9 cellular contexts compared by ENCODE assay signal in the genomic region with DNA sequence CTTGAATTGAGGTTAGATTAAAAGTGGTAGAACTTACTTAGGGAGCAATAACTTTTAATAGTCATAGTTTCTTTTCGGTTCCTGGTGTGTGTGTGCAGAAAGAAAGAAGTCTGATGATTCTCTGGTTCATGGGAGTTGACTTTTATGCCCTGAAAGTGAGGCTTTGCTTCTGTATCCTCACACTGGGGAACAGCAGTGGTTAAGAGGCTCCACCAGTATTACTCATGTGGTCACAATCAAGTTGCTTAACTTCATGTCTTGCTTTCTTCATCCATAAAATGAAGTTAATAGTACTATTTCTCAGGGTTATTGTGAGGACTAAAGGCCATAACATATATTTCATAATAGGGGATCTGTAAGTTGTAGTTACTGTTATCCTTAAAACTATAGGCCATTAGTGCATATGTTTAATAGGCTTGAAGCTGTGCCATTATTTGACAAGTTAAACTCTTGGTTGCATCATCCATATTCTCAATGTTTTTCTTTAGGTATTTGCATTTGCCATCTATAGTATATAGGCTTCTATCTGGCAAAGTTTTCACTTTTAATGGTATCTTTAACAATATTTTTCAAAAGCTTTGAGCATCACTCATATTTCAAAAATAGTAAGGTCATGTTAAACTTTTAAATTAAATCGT.
DNase-seq lines count a peak whose midpoint lies in the region; ATAC-seq and TF ChIP-seq lines count a peak whose summit lies in the region.
"Had no signal": no experiment of that assay in that cellular context is flagged by ENCODE, and none has a peak within 500 bp of the region (broad histone marks: within the 10 kb centered on the region; RNA-seq: fewer than 3 reads in every experiment).

No MANE protein-coding gene starts in this region.

- peak; percentile 23 for DNase-seq in activated CD8-positive, alpha-beta T cell treated with anti-CD3 and anti-CD28 coated beads for 36 hours
- DNase-seq in activated CD8-positive, alpha-beta T cell treated with anti-CD3 and anti-CD28 coated beads, Interleukin-2, amount 10 ng/mL, durations not matched to agents 7 days and 5 days: no peak
- DNase-seq in SIG-M5 (lab: John Stamatoyannopoulos, UW) (peak; percentile 89), T-cell (no peak), DMS79 treated with DMSO at 0.1 percent for 48 hours (lab: John Stamatoyannopoulos, UW) (no peak)
- DNase-seq in stimulated activated effector memory CD8-positive, alpha-beta T cell treated with anti-CD3 and anti-CD28 coated beads, Interleukin-12 subunit alpha, Interleukin-12 subunit beta, amount 100 ng/mL, for 72 hours (ENCODE audit: low spot score in 2 of 2): no peak
- DNase-seq: 8988T had no signal

- no peak overlapping the region for H3K4me3 ChIP-seq in gastroesophageal sphincter

- TF ChIP-seq EP300 in gastroesophageal sphincter (IDR thresholded peaks at IDR 0.05): no peak

- no peaks in the 10 kb centered on the region for H3K27me3 Mint-ChIP-seq in activated CD8-positive, alpha-beta T cell treated with anti-CD3 and anti-CD28 coated beads for 36 hours
- peaks cover 7% of the 10 kb centered on the region for H3K27me3 Mint-ChIP-seq in activated CD8-positive, alpha-beta T cell treated with anti-CD3 and anti-CD28 coated beads, Interleukin-2, amount 10 ng/mL, durations not matched to agents 7 days and 5 days (ENCODE audit: low read depth)
- no peaks in the 10 kb centered on the region for H3K27me3 Mint-ChIP-seq in T-cell

- H3K36me3 ChIP-seq in gastroesophageal sphincter: no peaks in the 10 kb centered on the region

- intact Hi-C loops in activated CD8-positive, alpha-beta T cell treated with anti-CD3 and anti-CD28 coated beads for 36 hours (cut with micrococcal nuclease): loop anchor here (10.0 kb wide), 1 partner anchor 320 kb away; no protein-coding TSS in a partner anchor

- no peaks in the 10 kb centered on the region for H3K27me3 ChIP-seq in gastroesophageal sphincter

- H3K9me3 ChIP-seq in gastroesophageal sphincter: no peaks in the 10 kb centered on the region

- no peak overlapping the region for H3K27ac ChIP-seq in gastroesophageal sphincter

- POLR2A ChIA-PET in activated CD8-positive, alpha-beta T cell treated with anti-CD3 and anti-CD28 coated beads for 36 hours (lab: Charles Lee): no interaction called here
- POLR2A ChIA-PET in activated CD8-positive, alpha-beta T cell treated with anti-CD3 and anti-CD28 coated beads, Interleukin-2, amount 10 ng/mL, durations not matched to agents 7 days and 5 days (lab: Charles Lee): no interaction called here
- POLR2A ChIA-PET in T-cell (lab: Charles Lee): no interaction called here

- no peaks in the 10 kb centered on the region for H3K36me3 Mint-ChIP-seq in activated CD8-positive, alpha-beta T cell treated with anti-CD3 and anti-CD28 coated beads for 36 hours (ENCODE audit: low read depth)
- H3K36me3 Mint-ChIP-seq in activated CD8-positive, alpha-beta T cell treated with anti-CD3 and anti-CD28 coated beads, Interleukin-2, amount 10 ng/mL, durations not matched to agents 7 days and 5 days (ENCODE audit: low read depth): no peaks in the 10 kb centered on the region
- H3K36me3 Mint-ChIP-seq in stimulated activated effector memory CD8-positive, alpha-beta T cell treated with anti-CD3 and anti-CD28 coated beads, Interleukin-12 subunit alpha, Interleukin-12 subunit beta, amount 100 ng/mL, for 72 hours: peaks cover 6% of the 10 kb centered on the region
- H3K36me3 Mint-ChIP-seq in T-cell: no peaks in the 10 kb centered on the region

- ATAC-seq in activated CD8-positive, alpha-beta T cell treated with anti-CD3 and anti-CD28 coated beads for 36 hours: peak; percentile 69
- no peak for ATAC-seq in activated CD8-positive, alpha-beta T cell treated with anti-CD3 and anti-CD28 coated beads, Interleukin-2, amount 10 ng/mL, durations not matched to agents 7 days and 5 days
- peak; percentile 87 for ATAC-seq in HG02973 (IDR thresholded peaks at IDR 0.05; ENCODE audit: unreplicated experiment)
- peak; percentile 98 for ATAC-seq in stimulated activated effector memory CD8-positive, alpha-beta T cell treated with anti-CD3 and anti-CD28 coated beads, Interleukin-12 subunit alpha, Interleukin-12 subunit beta, amount 100 ng/mL, for 72 hours
- ATAC-seq in gastroesophageal sphincter: no peak
- ATAC-seq in T-cell (replicated peaks in 1 of 4): no peak

- H3K4me1 Mint-ChIP-seq in activated CD8-positive, alpha-beta T cell treated with anti-CD3 and anti-CD28 coated beads for 36 hours (ENCODE audit: low read depth): peaks cover 7% of the 10 kb centered on the region
- peaks cover 7% of the 10 kb centered on the region for H3K4me1 Mint-ChIP-seq in activated CD8-positive, alpha-beta T cell treated with anti-CD3 and anti-CD28 coated beads, Interleukin-2, amount 10 ng/mL, durations not matched to agents 7 days and 5 days (ENCODE audit: low read depth)
- peaks cover 16% of the 10 kb centered on the region for H3K4me1 Mint-ChIP-seq in stimulated activated effector memory CD8-positive, alpha-beta T cell treated with anti-CD3 and anti-CD28 coated beads, Interleukin-12 subunit alpha, Interleukin-12 subunit beta, amount 100 ng/mL, for 72 hours
- no peaks in the 10 kb centered on the region for H3K4me1 Mint-ChIP-seq in T-cell

- WGBS in gastroesophageal sphincter (ENCODE audit: low coverage in 1 of 2), 2 donors: 80 to 88% methylated on average over 2 of the region's 2 CpGs

- H3K27ac Mint-ChIP-seq in activated CD8-positive, alpha-beta T cell treated with anti-CD3 and anti-CD28 coated beads for 36 hours: peak overlapping the region; percentile 9
- H3K27ac Mint-ChIP-seq in activated CD8-positive, alpha-beta T cell treated with anti-CD3 and anti-CD28 coated beads, Interleukin-2, amount 10 ng/mL, durations not matched to agents 7 days and 5 days: no peak overlapping the region
- H3K27ac Mint-ChIP-seq in stimulated activated effector memory CD8-positive, alpha-beta T cell treated with anti-CD3 and anti-CD28 coated beads, Interleukin-12 subunit alpha, Interleukin-12 subunit beta, amount 100 ng/mL, for 72 hours: no peak overlapping the region
- H3K27ac Mint-ChIP-seq in T-cell: no peak overlapping the region

- peaks cover 0 to 23% (median 0%) of the 10 kb centered on the region in 3 donors for H3K4me1 ChIP-seq in gastroesophageal sphincter

- H3K9me3 Mint-ChIP-seq in activated CD8-positive, alpha-beta T cell treated with anti-CD3 and anti-CD28 coated beads for 36 hours: no peaks in the 10 kb centered on the region
- no peaks in the 10 kb centered on the region for H3K9me3 Mint-ChIP-seq in activated CD8-positive, alpha-beta T cell treated with anti-CD3 and anti-CD28 coated beads, Interleukin-2, amount 10 ng/mL, durations not matched to agents 7 days and 5 days (ENCODE audit: insufficient read depth)
- H3K9me3 Mint-ChIP-seq in stimulated activated effector memory CD8-positive, alpha-beta T cell treated with anti-CD3 and anti-CD28 coated beads, Interleukin-12 subunit alpha, Interleukin-12 subunit beta, amount 100 ng/mL, for 72 hours: no peaks in the 10 kb centered on the region
- H3K9me3 Mint-ChIP-seq in T-cell: no peaks in the 10 kb centered on the region

- no peak overlapping the region for H3K4me3 Mint-ChIP-seq in activated CD8-positive, alpha-beta T cell treated with anti-CD3 and anti-CD28 coated beads for 36 hours
- no peak overlapping the region for H3K4me3 Mint-ChIP-seq in activated CD8-positive, alpha-beta T cell treated with anti-CD3 and anti-CD28 coated beads, Interleukin-2, amount 10 ng/mL, durations not matched to agents 7 days and 5 days
- no peak overlapping the region for H3K4me3 Mint-ChIP-seq in stimulated activated effector memory CD8-positive, alpha-beta T cell treated with anti-CD3 and anti-CD28 coated beads, Interleukin-12 subunit alpha, Interleukin-12 subunit beta, amount 100 ng/mL, for 72 hours
- H3K4me3 Mint-ChIP-seq in T-cell: no peak overlapping the region

- CTCF ChIA-PET in activated CD8-positive, alpha-beta T cell treated with anti-CD3 and anti-CD28 coated beads for 36 hours (lab: Charles Lee): no interaction called here
- CTCF ChIA-PET in activated CD8-positive, alpha-beta T cell treated with anti-CD3 and anti-CD28 coated beads, Interleukin-2, amount 10 ng/mL, durations not matched to agents 7 days and 5 days (lab: Charles Lee): no interaction called here
- CTCF ChIA-PET in T-cell (lab: Charles Lee): no interaction called here

- TF ChIP-seq POLR2A in gastroesophageal sphincter (IDR thresholded peaks at IDR 0.05): no peak

- TF ChIP-seq CTCF in activated CD8-positive, alpha-beta T cell treated with anti-CD3 and anti-CD28 coated beads for 36 hours (IDR thresholded peaks at IDR 0.05): no peak
- no peak for TF ChIP-seq CTCF in gastroesophageal sphincter (IDR thresholded peaks at IDR 0.05)

Comparison
In these comparisons a context has a peak if more than half of its experiments do, and no peak if none do; other contexts are left out.
1. ATAC-seq: peak in activated CD8-positive, alpha-beta T cell treated with anti-CD3 and anti-CD28 coated beads for 36 hours (single experiment), HG02973 (single experiment) and stimulated activated effector memory CD8-positive, alpha-beta T cell treated with anti-CD3 and anti-CD28 coated beads, Interleukin-12 subunit alpha, Interleukin-12 subunit beta, amount 100 ng/mL, for 72 hours (single experiment); none in activated CD8-positive, alpha-beta T cell treated with anti-CD3 and anti-CD28 coated beads, Interleukin-2, amount 10 ng/mL, durations not matched to agents 7 days and 5 days (single experiment), gastroesophageal sphincter (single experiment) and T-cell (0 of 4).
2. DNase-seq: peak in activated CD8-positive, alpha-beta T cell treated with anti-CD3 and anti-CD28 coated beads for 36 hours (single experiment) and SIG-M5 (single experiment); none in activated CD8-positive, alpha-beta T cell treated with anti-CD3 and anti-CD28 coated beads, Interleukin-2, amount 10 ng/mL, durations not matched to agents 7 days and 5 days (single experiment), stimulated activated effector memory CD8-positive, alpha-beta T cell treated with anti-CD3 and anti-CD28 coated beads, Interleukin-12 subunit alpha, Interleukin-12 subunit beta, amount 100 ng/mL, for 72 hours (0 of 2), T-cell (0 of 34) and DMS79 treated with DMSO at 0.1 percent for 48 hours (single experiment).